26 cellular contexts compared by ENCODE assay signal in genomic region chr2:168152902-168153301, GRCh38.
A peak's percentile ranks its signal among the peaks of the same experiment; 100 is the strongest.
DNase-seq lines count a peak whose midpoint lies in the region; ATAC-seq and TF ChIP-seq lines count a peak whose summit lies in the region.
"Had no signal": no experiment of that assay in that cellular context is flagged by ENCODE, and none has a peak within 500 bp of the region (broad histone marks: within the 10 kb centered on the region; RNA-seq: fewer than 3 reads in every experiment).

No MANE protein-coding gene starts in this region.

- peak overlapping the region; percentile 89 for H3K27ac ChIP-seq in BLaER1
- peak overlapping the region; percentile 26; the same call in 1 of the 2 replicates for H3K27ac ChIP-seq in HCT116 (ENCODE audit: low read depth, low read length)
- no peak overlapping the region for H3K27ac ChIP-seq in body of pancreas
- H3K27ac ChIP-seq: A549, C4-2B, HL-60, SJSA1 had no signal

- H2AFZ ChIP-seq in HCT116 (ENCODE audit: low read depth, low read length, poor library complexity, severe bottlenecking), result no peak overlapping the region

- peaks cover 14% of the 10 kb centered on the region for H3K36me3 Mint-ChIP-seq in central memory CD8-positive, alpha-beta T cell (ENCODE audit: insufficient read depth)

- peak overlapping the region; percentile 2 for H3K27ac Mint-ChIP-seq in central memory CD8-positive, alpha-beta T cell (ENCODE audit: low read depth)
- H3K27ac Mint-ChIP-seq: CD8-positive, alpha-beta T cell had no signal

- H3K4me2 ChIP-seq in BLaER1 (peak overlapping the region; percentile 92), HCT116 (ENCODE audit: low read length) (no peak overlapping the region)
- H3K4me2 ChIP-seq: A549 had no signal

- in situ Hi-C loops in GM13977 (cut with MboI; ENCODE audit: low pct_unique_long_range_greater_than_20kb, low sequenced_read_pairs, unreplicated experiment), result no loop called here

- H3K4me1 ChIP-seq in BLaER1 (peaks cover 100% of the 10 kb centered on the region), HCT116 (ENCODE audit: control insufficient read depth in 1 of 2, insufficient read depth in 2 of 2, low read length in 2 of 2) (peaks cover 21 to 28% of the 10 kb centered on the region in 2 experiments), body of pancreas (peaks cover 5% of the 10 kb centered on the region)
- H3K4me1 ChIP-seq: A549, SJSA1 had no signal

- H4K20me1 ChIP-seq in BLaER1 (no peaks in the 10 kb centered on the region), HCT116 (ENCODE audit: insufficient read depth) (no peaks in the 10 kb centered on the region)

- TF ChIP-seq CTCF in HCT116 (IDR thresholded peaks at IDR 0.05 in 2 of 3, conservative IDR thresholded peaks at IDR 0.05 in 1 of 3; ENCODE audit: borderline replicate concordance in 1 of 3, insufficient read depth in 1 of 3, low read depth in 2 of 3, low read length in 2 of 3) (no peak), retinal pigment epithelial cell (conservative IDR thresholded peaks at IDR 0.05; ENCODE audit: low read depth, low read length) (no peak), GM13977 (IDR thresholded peaks at IDR 0.05; ENCODE audit: extremely low read depth, insufficient read depth, missing control alignments) (no peak), body of pancreas (IDR thresholded peaks at IDR 0.05) (no peak)

- no peaks in the 10 kb centered on the region for H3K27me3 Mint-ChIP-seq in central memory CD8-positive, alpha-beta T cell

- DNase-seq in HCT116 (ENCODE audit: low read depth, low spot score), result no peak
- DNase-seq in central memory CD8-positive, alpha-beta T cell (ENCODE audit: low spot score in 2 of 2), result no peak
- peak; percentile 34 for DNase-seq in retinal pigment epithelial cell (ENCODE audit: low read depth)
- DNase-seq in GM13977 (ENCODE audit: low spot score), result no peak
- no peak for DNase-seq in body of pancreas
- no peak for DNase-seq in HPDE6-E6E7 (ENCODE audit: extremely low spot score)
- DNase-seq: AML-193; CD8-positive, alpha-beta T cell; DMS 273 treated with DMSO at 0.1 percent for 48 hours; DMS79; GF-D8; Kasumi-1; MV-4-11; NCI-H1105; NCI-H1436 treated with DMSO at 0.1 percent for 48 hours; NCI-H187 treated with DMSO at 0.1 percent for 48 hours; NCI-H446; NCI-H524 treated with DMSO at 0.1 percent for 48 hours; Right ventricle myocardium superior; RPMI8226 had no signal

- no peak for ATAC-seq in HCT116
- ATAC-seq in central memory CD8-positive, alpha-beta T cell (replicated peaks; ENCODE audit: extremely low read depth, poor library complexity, severe bottlenecking), result no peak
- ATAC-seq in body of pancreas, result no peak
- ATAC-seq: A549; CD8-positive, alpha-beta T cell; K562 had no signal

- H3K36me3 ChIP-seq in BLaER1 (peaks cover 50% of the 10 kb centered on the region), HCT116 (ENCODE audit: control insufficient read depth in 1 of 2, insufficient read depth in 2 of 2, low read length in 2 of 2) (peaks cover 0 to 60% of the 10 kb centered on the region in 2 experiments; a peak in 2 of 4 replicates), body of pancreas (replicated peaks in 1 of 2; ENCODE audit: insufficient read depth in 1 of 2, low read depth in 2 of 2) (no peaks in the 10 kb centered on the region)

- CTCF ChIA-PET in HCT116 (lab: Charles Lee), result no interaction called here

- intact Hi-C loops in HCT116 (cut with micrococcal nuclease) (loop anchor here (5.0 kb wide), 1 partner anchor 169 kb away; no protein-coding TSS in a partner anchor), body of pancreas (cut with DNase I) (no loop called here)

- POLR2A ChIA-PET in HCT116 (lab: Charles Lee), result no interaction called here

- no peak for TF ChIP-seq RAD21 in HCT116 (IDR thresholded peaks at IDR 0.05; ENCODE audit: low read depth)

- TF ChIP-seq POLR2A in HCT116 (IDR thresholded peaks at IDR 0.05; ENCODE audit: borderline replicate concordance, extremely low read depth, insufficient read depth, insufficient read length) (no peak), body of pancreas (IDR thresholded peaks at IDR 0.05) (no peak)

- H3K4me3 ChIP-seq in BLaER1 (peak overlapping the region; percentile 56), HCT116 (replicated peaks in 1 of 2; ENCODE audit: low read depth in 1 of 2, low read length in 2 of 2) (no peak overlapping the region), retinal pigment epithelial cell (ENCODE audit: low read length) (no peak overlapping the region), body of pancreas (no peak overlapping the region)
- H3K4me3 ChIP-seq: A549, K562, SJSA1 had no signal

- no TSS peak for BruUV-seq in HCT116 (replicated peaks; lab: Mats Ljungman, UMichigan)

- H3K27me3 ChIP-seq in BLaER1, result no peaks in the 10 kb centered on the region
- H3K27me3 ChIP-seq in HCT116 (ENCODE audit: insufficient read depth, low read length), result no peaks in the 10 kb centered on the region
- no peaks in the 10 kb centered on the region for H3K27me3 ChIP-seq in body of pancreas
- H3K27me3 ChIP-seq: SJSA1 had no signal

- H3K9ac ChIP-seq in BLaER1 (peak overlapping the region; percentile 77), HCT116 (ENCODE audit: low read length) (no peak overlapping the region)

- H3K4me1 Mint-ChIP-seq in central memory CD8-positive, alpha-beta T cell, result peaks cover 49% of the 10 kb centered on the region

- H3K4me3 Mint-ChIP-seq in central memory CD8-positive, alpha-beta T cell, result no peak overlapping the region
- H3K4me3 Mint-ChIP-seq: CD8-positive, alpha-beta T cell had no signal

- H3K79me2 ChIP-seq in HCT116 (ENCODE audit: insufficient read depth, low read length), result peaks cover 93% of the 10 kb centered on the region

- RAD21 ChIA-PET in HCT116 (lab: Charles Lee; ENCODE audit: low non-redundant PET in 1 of 2, low total read pairs in 2 of 2, uncharacterized antibody in 2 of 2, unreplicated experiment in 2 of 2), result no interaction called here

- H3K9me2 ChIP-seq in HCT116 (ENCODE audit: insufficient read depth), result no peaks in the 10 kb centered on the region

- H3K9me3 ChIP-seq in BLaER1, result no peaks in the 10 kb centered on the region
- H3K9me3 ChIP-seq in HCT116 (ENCODE audit: control insufficient read depth in 1 of 2, insufficient read depth in 1 of 2, low read depth in 1 of 2, low read length in 2 of 2), result no peaks in the 10 kb centered on the region
- H3K9me3 ChIP-seq in body of pancreas, result no peaks in the 10 kb centered on the region
- H3K9me3 ChIP-seq: A549, SJSA1 had no signal

- no peaks in the 10 kb centered on the region for H3K9me3 Mint-ChIP-seq in central memory CD8-positive, alpha-beta T cell
- H3K9me3 Mint-ChIP-seq: CD8-positive, alpha-beta T cell had no signal

TF ChIP-seq in HCT116, 20 proteins besides CTCF, POLR2A, EP300 and RAD21:
- TF ChIP-seq POLR2AphosphoS5 (IDR thresholded peaks at IDR 0.05; ENCODE audit: low read depth, low read length) (no peak), ELF1 (IDR thresholded peaks at IDR 0.05; ENCODE audit: borderline replicate concordance, low read depth) (no peak), SRF (IDR thresholded peaks at IDR 0.05; ENCODE audit: low read depth) (no peak)

Comparison
In these comparisons a context has a peak if more than half of its experiments do, and no peak if none do; other contexts are left out.
1. H3K27ac ChIP-seq: peak in BLaER1 (single experiment) and HCT116 (single experiment); none in body of pancreas (0 of 4).